In the genomic region with DNA sequence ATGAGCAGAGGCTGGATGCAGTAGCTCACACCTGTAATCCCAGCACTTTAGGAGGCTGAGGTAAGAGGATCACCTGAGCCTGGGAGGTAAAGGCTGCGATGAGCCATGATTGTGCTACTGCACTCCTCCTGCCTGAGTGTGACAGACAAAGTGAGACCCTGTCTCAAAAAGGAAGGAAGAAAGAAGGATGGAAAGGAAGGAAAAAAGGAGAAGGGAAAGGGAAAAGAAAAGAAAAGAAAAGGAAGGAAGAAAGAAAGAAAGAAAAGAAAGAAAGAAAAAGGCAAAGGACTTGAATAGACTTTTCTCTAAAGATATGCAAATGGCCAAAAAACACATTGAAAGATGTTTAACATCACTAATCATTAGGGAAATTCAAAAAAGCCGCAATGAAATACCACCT, we compare ENCODE assay signal across 32 cellular contexts.
"Had no signal": no experiment of that assay in that cellular context is flagged by ENCODE, and none has a peak within 500 bp of the region (broad histone marks: within the 10 kb centered on the region; RNA-seq: fewer than 3 reads in every experiment).

No MANE protein-coding gene starts in this region.

- H3K36me3 ChIP-seq: SJCRH30 had no signal

- H3K4me2 ChIP-seq: KMS-11, SK-N-SH had no signal

- H3K27ac ChIP-seq: KMS-11, SJCRH30, VCaP had no signal

- H3K27me3 ChIP-seq: SJCRH30 had no signal

- H3K27me3 Mint-ChIP-seq: IgD-negative memory B cell had no signal

- H3K4me1 ChIP-seq: SJCRH30 had no signal

- ATAC-seq: activated CD8-positive, alpha-beta T cell treated with anti-CD3 and anti-CD28 coated beads, Interleukin-2, amount 10 ng/mL, durations not matched to agents 7 days and 5 days; Panc1; Right ventricle myocardium inferior had no signal

- DNase-seq: activated CD4-positive, alpha-beta T cell treated with anti-CD3 and anti-CD28 coated beads for 4 hours; activated CD4-positive, alpha-beta T cell treated with anti-CD3 and anti-CD28 coated beads, Interleukin-2, amount 50 U/mL, for 4 hours; activated CD8-positive, alpha-beta memory T cell treated with anti-CD3 and anti-CD28 coated beads, Interleukin-2, amount 50 U/mL, for 48 hours; activated CD8-positive, alpha-beta T cell treated with anti-CD3 and anti-CD28 coated beads, Interleukin-2, amount 10 ng/mL, durations not matched to agents 7 days and 5 days; activated gamma-delta T cell treated with Interleukin-2 at 50 U/mL for 16 hours; activated naive CD4-positive, alpha-beta T cell treated with anti-CD3 and anti-CD28 coated beads, Interleukin-2, amount 50 U/mL, for 16 hours; activated T-cell treated with anti-CD3 and anti-CD28 coated beads, Interleukin-2, amount 50 U/mL, for 1 hour; cerebellar nuclear complex; NCI-H1092; NCI-H1417; NCI-H1930; NCI-H2171; NCI-H2227 treated with DMSO at 0.1 percent for 48 hours; NCI-H446 treated with DMSO at 0.1 percent for 48 hours; NCI-H526; NCI-H82; NK-92 treated with Interleukin-12 subunit alpha and Interleukin-12 subunit beta, amount 100 ng/mL, for 24 hours; OCI-M1; RPMI8226; SJCRH30; SK-N-SH; SW 1271; T1000 had no signal

- H3K9me3 Mint-ChIP-seq: activated T-helper 17 cell treated with anti-CD3 and anti-CD28 coated beads, Interleukin-2, amount 50 U/mL, for 72 hours; IgD-negative memory B cell; T-helper 1 cell treated with Interleukin-12 subunit alpha and Interleukin-12 subunit beta and Interleukin-4 antibody, amounts not matched to agents 30 μg/mL and 1 μg/mL, for 36 hours had no signal

- H3K9ac ChIP-seq: KMS-11, SK-N-SH had no signal

- H3K9me3 ChIP-seq: SJCRH30, SK-N-SH had no signal

- H3K27ac Mint-ChIP-seq: activated CD8-positive, alpha-beta T cell treated with anti-CD3 and anti-CD28 coated beads, Interleukin-2, amount 10 ng/mL, durations not matched to agents 7 days and 5 days; IgD-negative memory B cell; T-helper 1 cell treated with Interleukin-12 subunit alpha and Interleukin-12 subunit beta and Interleukin-4 antibody, amounts not matched to agents 30 μg/mL and 1 μg/mL, for 36 hours had no signal

- FAIRE-seq: colon, TTC549 had no signal

- H3K4me3 Mint-ChIP-seq: activated CD8-positive, alpha-beta T cell treated with anti-CD3 and anti-CD28 coated beads, Interleukin-2, amount 10 ng/mL, durations not matched to agents 7 days and 5 days; activated T-helper 17 cell treated with anti-CD3 and anti-CD28 coated beads, Interleukin-2, amount 50 U/mL, for 72 hours; IgD-negative memory B cell; T-helper 1 cell treated with Interleukin-12 subunit alpha and Interleukin-12 subunit beta and Interleukin-4 antibody, amounts not matched to agents 30 μg/mL and 1 μg/mL, for 36 hours had no signal

- H3K4me3 ChIP-seq: SJCRH30 had no signal
